In the genomic region with DNA sequence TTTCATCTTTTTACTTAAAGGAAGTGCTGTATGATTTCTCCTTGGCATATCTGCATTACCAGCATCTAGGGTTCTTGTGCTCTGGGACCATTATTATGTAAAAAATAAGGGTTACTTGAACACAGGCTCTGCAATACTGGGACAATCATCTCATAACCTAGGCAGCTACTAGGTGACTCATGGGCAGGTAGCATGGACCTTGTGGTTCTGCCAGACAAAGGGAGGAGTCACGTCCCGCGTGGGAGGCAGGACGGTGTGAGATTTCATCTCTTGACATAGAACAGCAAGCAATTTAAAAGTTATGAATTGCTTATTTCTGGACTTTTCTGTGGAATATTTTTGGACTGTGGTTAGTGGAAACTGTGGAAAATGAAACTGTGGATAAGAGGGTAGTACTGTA, we compare ENCODE assay signal across 1 cellular context.
A peak's percentile ranks its signal among the peaks of the same experiment; 100 is the strongest.
TF ChIP-seq lines count a peak whose summit lies in the region.

No MANE protein-coding gene starts in this region.

TF ChIP-seq in HCT116, 20 proteins besides CTCF, POLR2A, EP300 and RAD21:
- TF ChIP-seq FOSL1 (IDR thresholded peaks at IDR 0.05; ENCODE audit: low read depth) (peak; percentile 55; the same call in 1 of the 2 replicates), EZH2phosphoT487 (IDR thresholded peaks at IDR 0.05; ENCODE audit: borderline replicate concordance) (no peak), YY1 (IDR thresholded peaks at IDR 0.05; ENCODE audit: extremely low read depth, insufficient replicate concordance, low read depth, low read length) (no peak), POLR2AphosphoS5 (IDR thresholded peaks at IDR 0.05; ENCODE audit: low read depth, low read length) (no peak), SRF (IDR thresholded peaks at IDR 0.05; ENCODE audit: low read depth) (no peak), TCF7L2 (IDR thresholded peaks at IDR 0.05; ENCODE audit: borderline replicate concordance, extremely low read depth, insufficient read depth, insufficient read length) (no peak), JUND (IDR thresholded peaks at IDR 0.05) (peak; percentile 58), EZH2 (IDR thresholded peaks at IDR 0.05) (no peak), SIN3A (IDR thresholded peaks at IDR 0.05; ENCODE audit: low read depth) (no peak), CBX3 (IDR thresholded peaks at IDR 0.05; ENCODE audit: low read depth) (peak; percentile 39; the same call in 1 of the 2 replicates), SP1 (IDR thresholded peaks at IDR 0.05; ENCODE audit: low read depth) (peak; percentile 42), ZNF274 (IDR thresholded peaks at IDR 0.05; ENCODE audit: low read depth, low read length) (no peak), CEBPB (IDR thresholded peaks at IDR 0.05; ENCODE audit: low read depth) (peak; percentile 33; the same call in 1 of the 2 replicates), EGR1 (IDR thresholded peaks at IDR 0.05; ENCODE audit: low read depth) (peak; percentile 88), ZFX (IDR thresholded peaks at IDR 0.05) (no peak), ELF1 (IDR thresholded peaks at IDR 0.05; ENCODE audit: borderline replicate concordance, low read depth) (no peak)
- TF ChIP-seq, protein P1, sequence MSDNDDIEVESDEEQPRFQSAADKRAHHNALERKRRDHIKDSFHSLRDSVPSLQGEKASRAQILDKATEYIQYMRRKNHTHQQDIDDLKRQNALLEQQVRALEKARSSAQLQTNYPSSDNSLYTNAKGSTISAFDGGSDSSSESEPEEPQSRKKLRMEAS (IDR thresholded peaks at IDR 0.05), result peak; percentile 36; the same call in 1 of the 2 replicates
- TF ChIP-seq, protein P2, sequence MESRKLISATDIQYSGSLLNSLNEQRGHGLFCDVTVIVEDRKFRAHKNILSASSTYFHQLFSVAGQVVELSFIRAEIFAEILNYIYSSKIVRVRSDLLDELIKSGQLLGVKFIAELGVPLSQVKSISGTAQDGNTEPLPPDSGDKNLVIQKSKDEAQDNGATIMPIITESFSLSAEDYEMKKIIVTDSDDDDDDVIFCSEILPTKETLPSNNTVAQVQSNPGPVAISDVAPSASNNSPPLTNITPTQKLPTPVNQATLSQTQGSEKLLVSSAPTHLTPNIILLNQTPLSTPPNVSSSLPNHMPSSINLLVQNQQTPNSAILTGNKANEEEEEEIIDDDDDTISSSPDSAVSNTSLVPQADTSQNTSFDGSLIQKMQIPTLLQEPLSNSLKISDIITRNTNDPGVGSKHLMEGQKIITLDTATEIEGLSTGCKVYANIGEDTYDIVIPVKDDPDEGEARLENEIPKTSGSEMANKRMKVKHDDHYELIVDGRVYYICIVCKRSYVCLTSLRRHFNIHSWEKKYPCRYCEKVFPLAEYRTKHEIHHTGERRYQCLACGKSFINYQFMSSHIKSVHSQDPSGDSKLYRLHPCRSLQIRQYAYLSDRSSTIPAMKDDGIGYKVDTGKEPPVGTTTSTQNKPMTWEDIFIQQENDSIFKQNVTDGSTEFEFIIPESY (IDR thresholded peaks at IDR 0.05; ENCODE audit: extremely low read depth, insufficient replicate concordance, low read length), result no peak
- TF ChIP-seq, protein P3, sequence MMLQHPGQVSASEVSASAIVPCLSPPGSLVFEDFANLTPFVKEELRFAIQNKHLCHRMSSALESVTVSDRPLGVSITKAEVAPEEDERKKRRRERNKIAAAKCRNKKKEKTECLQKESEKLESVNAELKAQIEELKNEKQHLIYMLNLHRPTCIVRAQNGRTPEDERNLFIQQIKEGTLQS (IDR thresholded peaks at IDR 0.05), result no peak
- TF ChIP-seq, protein P4, sequence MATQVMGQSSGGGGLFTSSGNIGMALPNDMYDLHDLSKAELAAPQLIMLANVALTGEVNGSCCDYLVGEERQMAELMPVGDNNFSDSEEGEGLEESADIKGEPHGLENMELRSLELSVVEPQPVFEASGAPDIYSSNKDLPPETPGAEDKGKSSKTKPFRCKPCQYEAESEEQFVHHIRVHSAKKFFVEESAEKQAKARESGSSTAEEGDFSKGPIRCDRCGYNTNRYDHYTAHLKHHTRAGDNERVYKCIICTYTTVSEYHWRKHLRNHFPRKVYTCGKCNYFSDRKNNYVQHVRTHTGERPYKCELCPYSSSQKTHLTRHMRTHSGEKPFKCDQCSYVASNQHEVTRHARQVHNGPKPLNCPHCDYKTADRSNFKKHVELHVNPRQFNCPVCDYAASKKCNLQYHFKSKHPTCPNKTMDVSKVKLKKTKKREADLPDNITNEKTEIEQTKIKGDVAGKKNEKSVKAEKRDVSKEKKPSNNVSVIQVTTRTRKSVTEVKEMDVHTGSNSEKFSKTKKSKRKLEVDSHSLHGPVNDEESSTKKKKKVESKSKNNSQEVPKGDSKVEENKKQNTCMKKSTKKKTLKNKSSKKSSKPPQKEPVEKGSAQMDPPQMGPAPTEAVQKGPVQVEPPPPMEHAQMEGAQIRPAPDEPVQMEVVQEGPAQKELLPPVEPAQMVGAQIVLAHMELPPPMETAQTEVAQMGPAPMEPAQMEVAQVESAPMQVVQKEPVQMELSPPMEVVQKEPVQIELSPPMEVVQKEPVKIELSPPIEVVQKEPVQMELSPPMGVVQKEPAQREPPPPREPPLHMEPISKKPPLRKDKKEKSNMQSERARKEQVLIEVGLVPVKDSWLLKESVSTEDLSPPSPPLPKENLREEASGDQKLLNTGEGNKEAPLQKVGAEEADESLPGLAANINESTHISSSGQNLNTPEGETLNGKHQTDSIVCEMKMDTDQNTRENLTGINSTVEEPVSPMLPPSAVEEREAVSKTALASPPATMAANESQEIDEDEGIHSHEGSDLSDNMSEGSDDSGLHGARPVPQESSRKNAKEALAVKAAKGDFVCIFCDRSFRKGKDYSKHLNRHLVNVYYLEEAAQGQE (IDR thresholded peaks at IDR 0.05; ENCODE audit: low read depth), result no peak
